8 cellular contexts compared by ENCODE assay signal in genomic region chr6:11093065-11093590, GRCh38. TPM values are rescaled to one million over a fixed set of nuclear protein-coding genes. Genes with fewer than 3 reads are reported as not detected.
A peak's percentile ranks its signal among the peaks of the same experiment; 100 is the strongest.
DNase-seq lines count a peak whose midpoint lies in the region; ATAC-seq and TF ChIP-seq lines count a peak whose summit lies in the region.

No MANE protein-coding gene starts in this region.

- WGBS in mesodermal cell (ENCODE audit: insufficient coverage in 2 of 2), 2 experiments: 1 to 4% methylated on average over 15 to 18 of the region's 23 CpGs

- H3K4me3 ChIP-seq in CD8-positive, alpha-beta memory T cell (ENCODE audit: low read length): peak overlapping the region; percentile 96
- H3K4me3 ChIP-seq in OCI-LY3 (ENCODE audit: low read length) (peak overlapping the region; percentile 93), mesodermal cell (ENCODE audit: extremely low read depth, insufficient read depth, low read length, poor library complexity, severe bottlenecking) (peak overlapping the region; percentile 80), upper lobe of right lung (peak overlapping the region; percentile 99)

- no peaks in the 10 kb centered on the region for H3K9me3 ChIP-seq in CD8-positive, alpha-beta memory T cell (ENCODE audit: low read length)
- H3K9me3 ChIP-seq in OCI-LY3 (ENCODE audit: insufficient read depth, low read length) (no peaks in the 10 kb centered on the region), mesodermal cell (ENCODE audit: control insufficient read depth, low read length) (no peaks in the 10 kb centered on the region), upper lobe of right lung (no peaks in the 10 kb centered on the region)

- peaks cover 24% of the 10 kb centered on the region for H3K4me1 ChIP-seq in CD8-positive, alpha-beta memory T cell (ENCODE audit: insufficient read depth, low read length)
- H3K4me1 ChIP-seq in OCI-LY3 (ENCODE audit: low read length): peaks cover 9% of the 10 kb centered on the region
- H3K4me1 ChIP-seq in mesodermal cell (ENCODE audit: control insufficient read depth, insufficient read depth, low read length, poor library complexity, severe bottlenecking): no peaks in the 10 kb centered on the region
- H3K4me1 ChIP-seq in upper lobe of right lung: peaks cover 12% of the 10 kb centered on the region

- peak overlapping the region; percentile 81 for H3K4me2 ChIP-seq in OCI-LY3 (ENCODE audit: low read length)

- H3K27ac ChIP-seq in CD8-positive, alpha-beta memory T cell (ENCODE audit: low read depth, low read length): peak overlapping the region; percentile 95
- H3K27ac ChIP-seq in OCI-LY3 (ENCODE audit: low read length) (peak overlapping the region; percentile 82), mesodermal cell (ENCODE audit: low read depth, low read length, severe bottlenecking) (peak overlapping the region; percentile 74), upper lobe of right lung (peak overlapping the region; percentile 99)

- H2AFZ ChIP-seq in OCI-LY3 (ENCODE audit: low read depth, low read length): peak overlapping the region; percentile 91

- peak overlapping the region; percentile 87 to 100 (median 94) for H3K27ac Mint-ChIP-seq in CD8-positive, alpha-beta memory T cell
- H3K27ac Mint-ChIP-seq in dendritic cell treated with granulocyte-macrophage colony-stimulating factor and Interleukin-4, amounts not matched to agents 40 ng/mL and 50 ng/mL, for 4 days: peak overlapping the region; percentile 95

- H3K36me3 Mint-ChIP-seq in CD8-positive, alpha-beta memory T cell: peaks cover 0 to 13% (median 3%) of the 10 kb centered on the region in 3 donors
- peaks cover 11% of the 10 kb centered on the region for H3K36me3 Mint-ChIP-seq in dendritic cell treated with granulocyte-macrophage colony-stimulating factor and Interleukin-4, amounts not matched to agents 40 ng/mL and 50 ng/mL, for 4 days (ENCODE audit: low read depth)

- POLR2A ChIA-PET in CD8-positive, alpha-beta memory T cell (lab: Charles Lee): interaction anchor here (1.0 to 1.5 kb wide), 2 partner anchors 139 to 289 kb away, joined by 3 to 8 read pairs; partner anchors contain the start of gene NEDD9

- no peaks in the 10 kb centered on the region for H3K9me3 Mint-ChIP-seq in CD8-positive, alpha-beta memory T cell
- H3K9me3 Mint-ChIP-seq in dendritic cell treated with granulocyte-macrophage colony-stimulating factor and Interleukin-4, amounts not matched to agents 40 ng/mL and 50 ng/mL, for 4 days: no peaks in the 10 kb centered on the region

- no peak for DNase-seq in CD8-positive, alpha-beta memory T cell
- DNase-seq in upper lobe of right lung (no peak), hepatic stellate cell (ENCODE audit: low spot score) (no peak)

- CTCF ChIA-PET in CD8-positive, alpha-beta memory T cell (lab: Charles Lee): interaction anchor here (0.6 to 1.2 kb wide), 8 partner anchors 11 to 449 kb away, joined by 3 to 5 read pairs (median 3); partner anchors contain the start of gene NEDD9

- H3K9ac ChIP-seq in OCI-LY3 (ENCODE audit: low read length): peak overlapping the region; percentile 93

- H3K27me3 ChIP-seq in CD8-positive, alpha-beta memory T cell (ENCODE audit: insufficient read depth, low read length, poor library complexity, severe bottlenecking): no peaks in the 10 kb centered on the region
- H3K27me3 ChIP-seq in OCI-LY3 (ENCODE audit: low read depth, low read length) (no peaks in the 10 kb centered on the region), upper lobe of right lung (no peaks in the 10 kb centered on the region)

- intact Hi-C loops in dendritic cell treated with granulocyte-macrophage colony-stimulating factor and Interleukin-4, amounts not matched to agents 40 ng/mL and 50 ng/mL, for 4 days (cut with micrococcal nuclease): no loop called here
- intact Hi-C loops in upper lobe of right lung (cut with DNase I): no loop called here

- peak overlapping the region; percentile 94 to 98 (median 97) for H3K4me3 Mint-ChIP-seq in CD8-positive, alpha-beta memory T cell
- peak overlapping the region; percentile 94 for H3K4me3 Mint-ChIP-seq in dendritic cell treated with granulocyte-macrophage colony-stimulating factor and Interleukin-4, amounts not matched to agents 40 ng/mL and 50 ng/mL, for 4 days

- H4K20me1 ChIP-seq in OCI-LY3 (ENCODE audit: insufficient read depth, low read length): no peaks in the 10 kb centered on the region

- TF ChIP-seq CTCF in OCI-LY3 (IDR thresholded peaks at IDR 0.05; ENCODE audit: low read depth, low read length) (no peak), upper lobe of right lung (IDR thresholded peaks at IDR 0.05) (no peak)

- peaks cover 27 to 41% (median 32%) of the 10 kb centered on the region in 3 donors for H3K4me1 Mint-ChIP-seq in CD8-positive, alpha-beta memory T cell
- H3K4me1 Mint-ChIP-seq in dendritic cell treated with granulocyte-macrophage colony-stimulating factor and Interleukin-4, amounts not matched to agents 40 ng/mL and 50 ng/mL, for 4 days (ENCODE audit: low read depth): peaks cover 37% of the 10 kb centered on the region

- ATAC-seq in GM19023 (IDR thresholded peaks at IDR 0.05; ENCODE audit: unreplicated experiment) (peak; percentile 30), HG03066 (IDR thresholded peaks at IDR 0.05; ENCODE audit: low read depth, unreplicated experiment) (peak; percentile 33), upper lobe of right lung (peak; percentile 2)

- H3K27me3 Mint-ChIP-seq in CD8-positive, alpha-beta memory T cell: peaks cover 1 to 2% of the 10 kb centered on the region in 2 donors
- H3K27me3 Mint-ChIP-seq in dendritic cell treated with granulocyte-macrophage colony-stimulating factor and Interleukin-4, amounts not matched to agents 40 ng/mL and 50 ng/mL, for 4 days: no peaks in the 10 kb centered on the region

- H3K36me3 ChIP-seq in CD8-positive, alpha-beta memory T cell (ENCODE audit: insufficient read depth, low read length): no peaks in the 10 kb centered on the region
- H3K36me3 ChIP-seq in OCI-LY3 (replicated peaks; ENCODE audit: low read depth, low read length) (no peaks in the 10 kb centered on the region), mesodermal cell (ENCODE audit: control insufficient read depth, insufficient read depth, low read length) (peaks cover 17% of the 10 kb centered on the region), upper lobe of right lung (no peaks in the 10 kb centered on the region)

- peaks cover 40% of the 10 kb centered on the region for H3K79me2 ChIP-seq in OCI-LY3 (ENCODE audit: low read length)

RNA-seq across cellular contexts. Expression of gene SMIM13, which starts 0.5 kb away (rescaled TPM):
- total RNA-seq in CD8-positive, alpha-beta memory T cell: 10 to 100 TPM; 14.7 to 16.0 TPM
- polyA plus RNA-seq in CD8-positive, alpha-beta memory T cell: 4.6 TPM
- polyA plus RNA-seq in mesodermal cell (2013, experiment 1 of 2): 12.6 TPM
- polyA plus RNA-seq in mesodermal cell (2013, experiment 2 of 2): 11.2 TPM
- total RNA-seq in upper lobe of right lung: 8.4 TPM

RNA-seq across cellular contexts. Expression of gene ERVFRD-1, which starts 18.4 kb away (rescaled TPM):
- not detected for total RNA-seq in CD8-positive, alpha-beta memory T cell
- 0.12 TPM for polyA plus RNA-seq in CD8-positive, alpha-beta memory T cell
- not detected for polyA plus RNA-seq in mesodermal cell (2013, experiment 1 of 2)
- polyA plus RNA-seq in mesodermal cell (2013, experiment 2 of 2): not detected
- total RNA-seq in upper lobe of right lung: 0.55 TPM

RNA-seq across cellular contexts. Expression of gene ELOVL2, which starts 49.0 kb away (rescaled TPM):
- not detected for total RNA-seq in CD8-positive, alpha-beta memory T cell
- not detected for polyA plus RNA-seq in CD8-positive, alpha-beta memory T cell
- polyA plus RNA-seq in mesodermal cell (2013, experiment 1 of 2): 13.0 TPM
- polyA plus RNA-seq in mesodermal cell (2013, experiment 2 of 2): 13.4 TPM
- total RNA-seq in upper lobe of right lung: 0.23 TPM
